14 cellular contexts compared by ENCODE assay signal in the genomic region with DNA sequence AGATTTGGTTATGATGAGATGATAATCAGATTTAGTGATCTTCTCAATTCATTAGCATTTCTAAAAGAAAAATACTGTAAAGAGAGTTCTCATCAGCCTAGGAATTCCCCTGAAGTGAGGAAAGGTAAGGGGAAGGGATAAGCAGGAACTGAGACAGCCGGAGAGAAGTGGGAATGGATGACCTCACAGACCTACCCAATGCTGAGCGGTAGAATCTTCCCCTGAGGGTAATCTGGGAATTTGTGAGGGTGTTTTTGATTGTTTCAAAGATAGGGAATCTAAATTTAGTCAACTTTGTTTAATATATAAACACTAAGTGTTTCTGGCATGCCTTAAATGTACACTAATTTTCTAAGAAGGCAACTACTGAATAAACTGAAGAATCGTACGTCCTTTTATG. TPM values are rescaled to one million over a fixed set of nuclear protein-coding genes. Genes with fewer than 3 reads are reported as not detected.
A peak's percentile ranks its signal among the peaks of the same experiment; 100 is the strongest.
DNase-seq lines count a peak whose midpoint lies in the region; ATAC-seq and TF ChIP-seq lines count a peak whose summit lies in the region.
"Had no signal": no experiment of that assay in that cellular context is flagged by ENCODE, and none has a peak within 500 bp of the region (broad histone marks: within the 10 kb centered on the region; RNA-seq: fewer than 3 reads in every experiment).

No MANE protein-coding gene starts in this region.

- H3K4me1 Mint-ChIP-seq in type B pancreatic cell (ENCODE audit: unreplicated experiment): no peaks in the 10 kb centered on the region
- no peaks in the 10 kb centered on the region for H3K4me1 Mint-ChIP-seq in activated T-cell treated with anti-CD3 and anti-CD28 coated beads, Interleukin-2, amount 50 U/mL, for 72 hours (ENCODE audit: low read depth)
- no peaks in the 10 kb centered on the region for H3K4me1 Mint-ChIP-seq in activated T-helper 17 cell treated with anti-CD3 and anti-CD28 coated beads, Interleukin-2, amount 50 U/mL, for 72 hours
- H3K4me1 Mint-ChIP-seq: CD14-positive monocyte; CD8-positive, alpha-beta memory T cell; IgD-negative memory B cell had no signal

- no peaks in the 10 kb centered on the region for H3K27me3 ChIP-seq in trophoblast cell (ENCODE audit: insufficient read depth, low read length)
- no peaks in the 10 kb centered on the region for H3K27me3 ChIP-seq in effector memory CD4-positive, alpha-beta T cell (replicated peaks; ENCODE audit: control insufficient read depth, insufficient read depth, low read length, poor library complexity, severe bottlenecking)

- no peak overlapping the region for H2AFZ ChIP-seq in trophoblast cell (ENCODE audit: insufficient read depth, low read length, poor library complexity)

- H2BK12ac ChIP-seq in trophoblast cell (ENCODE audit: low read length): no peak overlapping the region

- H3K4me2 ChIP-seq in trophoblast cell (ENCODE audit: low read length): no peak overlapping the region

- no peaks in the 10 kb centered on the region for H3K36me3 Mint-ChIP-seq in type B pancreatic cell
- peaks cover 4 to 9% of the 10 kb centered on the region in 2 donors for H3K36me3 Mint-ChIP-seq in activated T-cell treated with anti-CD3 and anti-CD28 coated beads, Interleukin-2, amount 50 U/mL, for 72 hours (ENCODE audit: insufficient read depth in 2 of 2)
- H3K36me3 Mint-ChIP-seq in activated T-helper 17 cell treated with anti-CD3 and anti-CD28 coated beads, Interleukin-2, amount 50 U/mL, for 72 hours (ENCODE audit: low read depth): no peaks in the 10 kb centered on the region
- H3K36me3 Mint-ChIP-seq: CD14-positive monocyte had no signal

- no peak overlapping the region for H4K12ac ChIP-seq in trophoblast cell (ENCODE audit: low read depth, low read length)

- H3K9me3 Mint-ChIP-seq in type B pancreatic cell: peaks cover 8% of the 10 kb centered on the region
- H3K9me3 Mint-ChIP-seq in activated T-cell treated with anti-CD3 and anti-CD28 coated beads, Interleukin-2, amount 50 U/mL, for 72 hours: peaks cover 2 to 5% of the 10 kb centered on the region in 2 donors
- H3K9me3 Mint-ChIP-seq in activated T-helper 17 cell treated with anti-CD3 and anti-CD28 coated beads, Interleukin-2, amount 50 U/mL, for 72 hours: peaks cover 7% of the 10 kb centered on the region

- H3K14ac ChIP-seq in trophoblast cell (ENCODE audit: low read length): no peak overlapping the region

- no peaks in the 10 kb centered on the region for H3K4me1 ChIP-seq in trophoblast cell (ENCODE audit: control insufficient read depth in 1 of 2, insufficient read depth in 2 of 2, low read length in 2 of 2)
- no peaks in the 10 kb centered on the region for H3K4me1 ChIP-seq in effector memory CD4-positive, alpha-beta T cell (ENCODE audit: control insufficient read depth, insufficient read depth, low read length, poor library complexity, severe bottlenecking)
- H3K4me1 ChIP-seq: Caco-2, HAP-1 had no signal

- no peak overlapping the region for H3K18ac ChIP-seq in trophoblast cell (ENCODE audit: low read length)

- no peak overlapping the region for H2BK120ac ChIP-seq in trophoblast cell (ENCODE audit: insufficient read depth, low read length, poor library complexity)

- H3K79me2 ChIP-seq in trophoblast cell (ENCODE audit: control insufficient read depth, insufficient read depth, low read length, poor library complexity): no peaks in the 10 kb centered on the region

- no peaks in the 10 kb centered on the region for H3K27me3 Mint-ChIP-seq in type B pancreatic cell
- H3K27me3 Mint-ChIP-seq in activated T-cell treated with anti-CD3 and anti-CD28 coated beads, Interleukin-2, amount 50 U/mL, for 72 hours (ENCODE audit: low read depth): no peaks in the 10 kb centered on the region
- no peaks in the 10 kb centered on the region for H3K27me3 Mint-ChIP-seq in activated T-helper 17 cell treated with anti-CD3 and anti-CD28 coated beads, Interleukin-2, amount 50 U/mL, for 72 hours
- H3K27me3 Mint-ChIP-seq: IgD-negative memory B cell had no signal

- H3K23ac ChIP-seq in trophoblast cell (ENCODE audit: low read length): no peak overlapping the region

- no CpG with 5 or more reads among the region's 4 CpGs for WGBS in trophoblast cell (ENCODE audit: extremely low coverage, insufficient coverage, insufficient read length)

- H4K91ac ChIP-seq in trophoblast cell (ENCODE audit: low read depth, low read length): no peak overlapping the region

- no peak overlapping the region for H3K27ac Mint-ChIP-seq in type B pancreatic cell
- H3K27ac Mint-ChIP-seq in activated T-cell treated with anti-CD3 and anti-CD28 coated beads, Interleukin-2, amount 50 U/mL, for 72 hours: no peak overlapping the region
- no peak overlapping the region for H3K27ac Mint-ChIP-seq in activated T-helper 17 cell treated with anti-CD3 and anti-CD28 coated beads, Interleukin-2, amount 50 U/mL, for 72 hours
- H3K27ac Mint-ChIP-seq: CD14-positive monocyte; CD8-positive, alpha-beta memory T cell; IgD-negative memory B cell had no signal

- no peaks in the 10 kb centered on the region for H3K36me3 ChIP-seq in trophoblast cell (ENCODE audit: control insufficient read depth in 1 of 2, insufficient read depth in 2 of 2, low read length in 2 of 2)
- H3K36me3 ChIP-seq in effector memory CD4-positive, alpha-beta T cell (ENCODE audit: control insufficient read depth, insufficient read depth, low read length): no peaks in the 10 kb centered on the region
- H3K36me3 ChIP-seq: HAP-1 had no signal

- no peak for ATAC-seq in activated T-cell treated with anti-CD3 and anti-CD28 coated beads, Interleukin-2, amount 50 U/mL, for 72 hours (replicated peaks in 1 of 2)
- no peak for ATAC-seq in activated T-helper 17 cell treated with anti-CD3 and anti-CD28 coated beads, Interleukin-2, amount 50 U/mL, for 72 hours (replicated peaks)

- no peak overlapping the region for H3K27ac ChIP-seq in trophoblast cell (ENCODE audit: low read depth, low read length)
- no peak overlapping the region for H3K27ac ChIP-seq in effector memory CD4-positive, alpha-beta T cell (ENCODE audit: insufficient read depth, low read length, poor library complexity, severe bottlenecking)

- TF ChIP-seq CTCF in fibroblast of villous mesenchyme (IDR thresholded peaks at IDR 0.05; ENCODE audit: insufficient read depth, low read depth, low read length): no peak
- no peak for TF ChIP-seq CTCF in type B pancreatic cell (conservative IDR thresholded peaks at IDR 0.05)

- H4K8ac ChIP-seq in trophoblast cell (ENCODE audit: low read depth, low read length): no peak overlapping the region

- no peak overlapping the region for H2BK5ac ChIP-seq in trophoblast cell (ENCODE audit: low read depth, low read length, poor library complexity)

- peaks cover 1% of the 10 kb centered on the region for H3K79me1 ChIP-seq in trophoblast cell (ENCODE audit: low read length)

- DNase-seq in EL: peak; percentile 63
- peak; percentile 91 for DNase-seq in M059J (ENCODE audit: low read depth)
- peak; percentile 70 for DNase-seq in fibroblast of villous mesenchyme (ENCODE audit: low read depth)
- peak; percentile 23 to 34 for DNase-seq in trophoblast cell
- DNase-seq in type B pancreatic cell (ENCODE audit: extremely low spot score, unreplicated experiment): no peak
- DNase-seq in activated T-cell treated with anti-CD3 and anti-CD28 coated beads, Interleukin-2, amount 50 U/mL, for 72 hours: no peak
- DNase-seq in effector memory CD4-positive, alpha-beta T cell: no peak
- DNase-seq: Caco-2; CD8-positive, alpha-beta memory T cell; DND-41 had no signal

- no peak overlapping the region for H3K9ac ChIP-seq in trophoblast cell (ENCODE audit: low read length)

- H2AK5ac ChIP-seq in trophoblast cell (ENCODE audit: low read length): no peak overlapping the region

- peaks cover 2% of the 10 kb centered on the region for H3K9me3 ChIP-seq in trophoblast cell (ENCODE audit: insufficient read depth, low read depth, low read length)
- no peaks in the 10 kb centered on the region for H3K9me3 ChIP-seq in effector memory CD4-positive, alpha-beta T cell (ENCODE audit: control insufficient read depth, low read length)
- H3K9me3 ChIP-seq: HAP-1 had no signal

- no peak overlapping the region for H3K4me3 Mint-ChIP-seq in type B pancreatic cell
- no peak overlapping the region for H3K4me3 Mint-ChIP-seq in activated T-cell treated with anti-CD3 and anti-CD28 coated beads, Interleukin-2, amount 50 U/mL, for 72 hours
- H3K4me3 Mint-ChIP-seq in activated T-helper 17 cell treated with anti-CD3 and anti-CD28 coated beads, Interleukin-2, amount 50 U/mL, for 72 hours: no peak overlapping the region
- H3K4me3 Mint-ChIP-seq: CD14-positive monocyte; CD8-positive, alpha-beta memory T cell; IgD-negative memory B cell had no signal

- H3K4ac ChIP-seq in trophoblast cell (ENCODE audit: low read depth, low read length): no peak overlapping the region

- H3K4me3 ChIP-seq in fibroblast of villous mesenchyme (ENCODE audit: low read depth, low read length): no peak overlapping the region
- no peak overlapping the region for H3K4me3 ChIP-seq in trophoblast cell (ENCODE audit: low read depth, low read length)
- H3K4me3 ChIP-seq in effector memory CD4-positive, alpha-beta T cell (ENCODE audit: insufficient read depth, low read depth, low read length, poor library complexity, severe bottlenecking): no peak overlapping the region
- H3K4me3 ChIP-seq: HAP-1 had no signal

RNA-seq across cellular contexts. Expression of gene GPBP1, which starts 16.7 kb away (rescaled TPM):
- 70.5 and 76.5 TPM in 2 replicates for total RNA-seq in M059J (2014; rRNA removed; shearing (Covaris generic))
- total RNA-seq in fibroblast of villous mesenchyme (43.2 and 73.0 TPM in 2 replicates), type B pancreatic cell (ENCODE audit: low replicate concordance) (82.4 and 102 TPM in 2 replicates)
- 92.5 and 97.5 TPM in 2 replicates for polyA plus RNA-seq in trophoblast cell (2013)
- total RNA-seq in activated T-cell treated with anti-CD3 and anti-CD28 coated beads, Interleukin-2, amount 50 U/mL, for 72 hours: 100 to 1,000 TPM in 1 of 2 donors, 10 to 100 TPM in 1; 95.8 to 104 TPM
- 100 to 1,000 TPM in 1 of 2 donors, 10 to 100 TPM in 1; 83.6 to 123 TPM for total RNA-seq in activated T-helper 17 cell treated with anti-CD3 and anti-CD28 coated beads, Interleukin-2, amount 50 U/mL, for 72 hours

Comparison
In these comparisons a context has a peak if more than half of its experiments do, and no peak if none do; other contexts are left out.
1. DNase-seq: peak in EL (single experiment), M059J (single experiment), fibroblast of villous mesenchyme (single experiment) and trophoblast cell (2 of 2); none in type B pancreatic cell (single experiment), activated T-cell treated with anti-CD3 and anti-CD28 coated beads, Interleukin-2, amount 50 U/mL, for 72 hours (0 of 2) and effector memory CD4-positive, alpha-beta T cell (0 of 3).